21 cellular contexts compared by ENCODE assay signal in genomic region chr1:55245781-55246180, GRCh38. TPM values are rescaled to one million over a fixed set of nuclear protein-coding genes. Genes with fewer than 3 reads are reported as not detected.
DNase-seq lines count a peak whose midpoint lies in the region; ATAC-seq and TF ChIP-seq lines count a peak whose summit lies in the region.
"Had no signal": no experiment of that assay in that cellular context is flagged by ENCODE, and none has a peak within 500 bp of the region (broad histone marks: within the 10 kb centered on the region; RNA-seq: fewer than 3 reads in every experiment).

No MANE protein-coding gene starts in this region.

- H2BK12ac ChIP-seq in mesenchymal stem cell (ENCODE audit: low read length in 2 of 2) = no peak overlapping the region

- H2BK15ac ChIP-seq in mesenchymal stem cell (ENCODE audit: low read depth, poor library complexity, severe bottlenecking) = no peak overlapping the region

- H3K36me3 ChIP-seq in PC-3 (ENCODE audit: low read depth, low read length) (no peaks in the 10 kb centered on the region), mesenchymal stem cell (ENCODE audit: control insufficient read depth in 1 of 2, insufficient read depth in 2 of 2, low read depth in 1 of 2, low read length in 2 of 2) (no peaks in the 10 kb centered on the region)
- H3K36me3 ChIP-seq: lower lobe of right lung, right lobe of liver, SJCRH30, tibial artery had no signal

- no peak overlapping the region for H3K18ac ChIP-seq in mesenchymal stem cell (ENCODE audit: low read depth in 1 of 2, low read length in 2 of 2)

- intact Hi-C loops in PC-3 (cut with micrococcal nuclease) = no loop called here

- no peak overlapping the region for H4K91ac ChIP-seq in mesenchymal stem cell (ENCODE audit: low read length)

- no peaks in the 10 kb centered on the region for H4K20me1 ChIP-seq in PC-3 (ENCODE audit: low read length)

- H3K4ac ChIP-seq in mesenchymal stem cell (ENCODE audit: low read depth in 1 of 2, low read length in 2 of 2) = no peak overlapping the region

- H3K79me1 ChIP-seq in mesenchymal stem cell (replicated peaks; ENCODE audit: low read length, poor library complexity, severe bottlenecking) = no peaks in the 10 kb centered on the region

- H3K27me3 ChIP-seq in PC-3 (ENCODE audit: low read length) (no peaks in the 10 kb centered on the region), mesenchymal stem cell (ENCODE audit: control insufficient read depth in 1 of 2, insufficient read depth in 1 of 2, low read length in 2 of 2) (no peaks in the 10 kb centered on the region)
- H3K27me3 ChIP-seq: right lobe of liver, SJCRH30, tibial artery had no signal

- H3K9ac ChIP-seq in PC-3 (ENCODE audit: low read length) (no peak overlapping the region), mesenchymal stem cell (ENCODE audit: low read length) (no peak overlapping the region)

- TF ChIP-seq CTCF in PC-3 (conservative IDR thresholded peaks at IDR 0.05; ENCODE audit: low read depth, low read length) (no peak), choroid plexus epithelial cell (conservative IDR thresholded peaks at IDR 0.05; ENCODE audit: low read depth, low read length) (no peak)

- H3K4me3 ChIP-seq in PC-3 (ENCODE audit: low read length) (no peak overlapping the region), choroid plexus epithelial cell (ENCODE audit: low read depth, low read length) (no peak overlapping the region), mesenchymal stem cell (ENCODE audit: insufficient read depth in 1 of 2, low read depth in 1 of 2, low read length in 2 of 2) (no peak overlapping the region)
- H3K4me3 ChIP-seq: lower lobe of right lung, right lobe of liver, SJCRH30, tibial artery had no signal

- H3K9me2 ChIP-seq in PC-3 (replicated peaks; ENCODE audit: low read length) = no peaks in the 10 kb centered on the region

- H3K23ac ChIP-seq in mesenchymal stem cell (ENCODE audit: low read length in 2 of 2) = no peak overlapping the region

- no peak overlapping the region for H2BK5ac ChIP-seq in mesenchymal stem cell (ENCODE audit: low read depth, low read length, poor library complexity, severe bottlenecking)

- H2AK5ac ChIP-seq in mesenchymal stem cell (ENCODE audit: low read length, severe bottlenecking) = no peak overlapping the region

- no peak overlapping the region for H2BK120ac ChIP-seq in mesenchymal stem cell (ENCODE audit: low read depth, low read length)

- no peak overlapping the region for H3K14ac ChIP-seq in mesenchymal stem cell (ENCODE audit: low read length in 2 of 2)

- H3F3A ChIP-seq in PC-3 (ENCODE audit: low read length, unreplicated experiment) = no peaks in the 10 kb centered on the region

- WGBS in mesenchymal stem cell = 88% methylated on average over 1 of the region's 4 CpGs

- H3K79me2 ChIP-seq in PC-3 (ENCODE audit: low read length) = no peaks in the 10 kb centered on the region

- H3K9me3 ChIP-seq in PC-3 (ENCODE audit: low read length) (no peaks in the 10 kb centered on the region), mesenchymal stem cell (ENCODE audit: control insufficient read depth, low read length) (no peaks in the 10 kb centered on the region)
- H3K9me3 ChIP-seq: lower lobe of right lung, right lobe of liver, SJCRH30, tibial artery had no signal

- DNase-seq in Daoy (ENCODE audit: low read depth) = peak; percentile 38
- DNase-seq in PC-3 = peak; percentile 12
- DNase-seq in choroid plexus epithelial cell (ENCODE audit: low read depth) = peak; percentile 12
- peak; percentile 49 for DNase-seq in mesenchymal stem cell
- no peak for DNase-seq in AG08396 (ENCODE audit: low spot score)
- DNase-seq in NCI-H1092 treated with DMSO at 0.1 percent for 48 hours (lab: John Stamatoyannopoulos, UW) = no peak
- DNase-seq: activated CD4-positive, alpha-beta memory T cell treated with anti-CD3 and anti-CD28 coated beads for 36 hours; foreskin melanocyte; H9; lower lobe of right lung; NCI-H1417 treated with DMSO at 0.1 percent for 48 hours; NCI-H2107; NCI-H446 treated with DMSO at 0.1 percent for 48 hours; posterior cingulate gyrus; right lobe of liver; SJCRH30; T-cell; tibial artery had no signal

- ATAC-seq in PC-3 = no peak
- ATAC-seq in HG03378 (IDR thresholded peaks at IDR 0.05; ENCODE audit: unreplicated experiment) = no peak
- no peak for ATAC-seq in GM21390 (IDR thresholded peaks at IDR 0.05; ENCODE audit: unreplicated experiment)
- ATAC-seq: activated CD4-positive, CD25-positive, alpha-beta regulatory T cell treated with anti-CD3 and anti-CD28 coated beads, Interleukin-2, amount 50 U/mL, for 24 hours; lower lobe of right lung; right lobe of liver; T-cell had no signal

- H2AFZ ChIP-seq in PC-3 (ENCODE audit: low read length) = 0 out of 2 replicates have a peak overlapping the region, but pooled peaks have one; percentile 17
- H2AFZ ChIP-seq in mesenchymal stem cell (ENCODE audit: low read depth, low read length) = no peak overlapping the region

- H3K4me2 ChIP-seq in PC-3 (ENCODE audit: low read length) = no peak overlapping the region
- H3K4me2 ChIP-seq in mesenchymal stem cell (ENCODE audit: low read length, poor library complexity, severe bottlenecking) = no peak overlapping the region

- POLR2A ChIA-PET in PC-3 (lab: Charles Lee; ENCODE audit: unreplicated experiment) = interaction anchor here (0.6 kb wide), 1 partner anchor 80 kb away, joined by 3 read pairs; no protein-coding TSS in a partner anchor

- H4K8ac ChIP-seq in mesenchymal stem cell (ENCODE audit: low read length) = no peak overlapping the region

- CTCF ChIA-PET in PC-3 (lab: Charles Lee) = no interaction called here

- H3K27ac ChIP-seq in PC-3 (ENCODE audit: low read length) = no peak overlapping the region
- no peak overlapping the region for H3K27ac ChIP-seq in mesenchymal stem cell (ENCODE audit: low read length, poor library complexity, severe bottlenecking)
- H3K27ac ChIP-seq: right lobe of liver, SJCRH30, tibial artery had no signal

- H3K4me1 ChIP-seq in PC-3 (ENCODE audit: insufficient read depth, low read length) (peaks cover 8% of the 10 kb centered on the region; the same call in 1 of the 2 replicates), mesenchymal stem cell (ENCODE audit: control insufficient read depth, insufficient read depth, low read depth, low read length) (no peaks in the 10 kb centered on the region)
- H3K4me1 ChIP-seq: SJCRH30, tibial artery had no signal

- no TSS peak for BruUV-seq in PC-3 (replicated peaks; lab: Mats Ljungman, UMichigan)

RNA-seq across cellular contexts. Expression of gene USP24, which starts 30.6 kb away (rescaled TPM):
- 17.8 and 19.7 TPM in 2 replicates for total RNA-seq in Daoy (2014; rRNA removed; shearing (Covaris generic))
- 29.1 and 38.5 TPM in 2 replicates for total RNA-seq in PC-3 (2014; rRNA removed)
- 14.4 TPM for polyA plus RNA-seq in mesenchymal stem cell (2013, experiment 1 of 2)
- 13.3 TPM for polyA plus RNA-seq in mesenchymal stem cell (2013, experiment 2 of 2)

Comparison
In these comparisons a context has a peak if more than half of its experiments do, and no peak if none do; other contexts are left out.
1. DNase-seq: peak in Daoy (single experiment), PC-3 (single experiment), choroid plexus epithelial cell (single experiment) and mesenchymal stem cell (single experiment); none in AG08396 (single experiment) and NCI-H1092 treated with DMSO at 0.1 percent for 48 hours (single experiment).